ENCODE assay signal across 1 cellular context in the genomic region with DNA sequence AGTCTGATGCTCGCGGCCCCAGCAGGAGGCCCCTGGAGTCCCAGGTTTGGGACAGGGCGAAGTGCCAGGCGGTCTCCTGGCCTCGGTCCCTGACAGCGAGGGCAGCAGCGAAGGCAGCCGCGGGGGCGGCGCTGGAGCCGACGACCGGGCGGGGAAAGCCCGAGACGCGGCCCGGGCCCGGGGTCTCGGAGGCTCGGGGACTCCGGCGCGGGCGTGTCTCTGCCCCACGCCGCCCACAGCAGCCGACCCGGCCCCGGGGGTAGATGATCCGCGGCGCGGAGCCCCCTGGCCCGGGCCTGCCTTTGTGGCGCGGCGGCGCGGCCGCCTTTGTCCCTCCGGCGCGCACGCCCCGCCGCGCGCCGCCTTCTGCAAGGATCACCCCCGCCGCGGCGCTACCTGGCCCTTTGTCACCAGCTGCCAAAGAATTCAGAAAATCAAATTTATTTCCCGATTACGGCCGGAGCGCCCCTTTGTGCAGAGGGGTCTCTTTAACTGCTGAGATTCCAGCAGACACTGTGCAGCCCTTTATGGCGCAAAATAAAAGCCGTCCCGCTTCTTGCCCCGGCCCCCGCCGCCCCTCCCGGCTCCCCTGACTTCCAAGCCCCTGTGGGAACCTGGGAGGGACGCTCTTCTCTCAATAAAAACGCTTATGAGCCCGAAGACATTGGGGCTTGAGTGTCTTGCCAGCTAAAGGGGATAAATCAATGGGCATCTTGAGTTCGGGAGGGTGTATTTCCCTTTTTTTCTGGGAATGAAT.
TF ChIP-seq lines count a peak whose summit lies in the region.

No MANE protein-coding gene starts in this region.

TF ChIP-seq in SK-N-SH treated with all-trans-retinoic acid at 6 μM for 48 hours, 23 proteins besides CTCF, POLR2A, EP300 and RAD21 (continued from another document):
- TF ChIP-seq, protein P1, sequence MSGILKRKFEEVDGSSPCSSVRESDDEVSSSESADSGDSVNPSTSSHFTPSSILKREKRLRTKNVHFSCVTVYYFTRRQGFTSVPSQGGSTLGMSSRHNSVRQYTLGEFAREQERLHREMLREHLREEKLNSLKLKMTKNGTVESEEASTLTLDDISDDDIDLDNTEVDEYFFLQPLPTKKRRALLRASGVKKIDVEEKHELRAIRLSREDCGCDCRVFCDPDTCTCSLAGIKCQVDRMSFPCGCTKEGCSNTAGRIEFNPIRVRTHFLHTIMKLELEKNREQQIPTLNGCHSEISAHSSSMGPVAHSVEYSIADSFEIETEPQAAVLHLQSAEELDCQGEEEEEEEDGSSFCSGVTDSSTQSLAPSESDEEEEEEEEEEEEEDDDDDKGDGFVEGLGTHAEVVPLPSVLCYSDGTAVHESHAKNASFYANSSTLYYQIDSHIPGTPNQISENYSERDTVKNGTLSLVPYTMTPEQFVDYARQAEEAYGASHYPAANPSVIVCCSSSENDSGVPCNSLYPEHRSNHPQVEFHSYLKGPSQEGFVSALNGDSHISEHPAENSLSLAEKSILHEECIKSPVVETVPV (CRISPR knock-in tag; IDR thresholded peaks at IDR 0.05), result no peak
- TF ChIP-seq OSR1 (CRISPR knock-in tag; IDR thresholded peaks at IDR 0.05) (no peak), RARB (CRISPR knock-in tag; IDR thresholded peaks at IDR 0.05) (no peak), TCF4 (CRISPR knock-in tag; IDR thresholded peaks at IDR 0.05; ENCODE audit: borderline replicate concordance) (no peak), PPARA (CRISPR knock-in tag; IDR thresholded peaks at IDR 0.05; ENCODE audit: borderline replicate concordance) (no peak), ZFP3 (CRISPR knock-in tag; IDR thresholded peaks at IDR 0.05) (no peak), ISL1 (CRISPR knock-in tag; IDR thresholded peaks at IDR 0.05) (no peak), TOX (CRISPR knock-in tag; IDR thresholded peaks at IDR 0.05; ENCODE audit: borderline replicate concordance) (no peak), ZNF565 (CRISPR knock-in tag; conservative IDR thresholded peaks at IDR 0.05; ENCODE audit: low read depth) (no peak)
- TF ChIP-seq, protein P2, sequence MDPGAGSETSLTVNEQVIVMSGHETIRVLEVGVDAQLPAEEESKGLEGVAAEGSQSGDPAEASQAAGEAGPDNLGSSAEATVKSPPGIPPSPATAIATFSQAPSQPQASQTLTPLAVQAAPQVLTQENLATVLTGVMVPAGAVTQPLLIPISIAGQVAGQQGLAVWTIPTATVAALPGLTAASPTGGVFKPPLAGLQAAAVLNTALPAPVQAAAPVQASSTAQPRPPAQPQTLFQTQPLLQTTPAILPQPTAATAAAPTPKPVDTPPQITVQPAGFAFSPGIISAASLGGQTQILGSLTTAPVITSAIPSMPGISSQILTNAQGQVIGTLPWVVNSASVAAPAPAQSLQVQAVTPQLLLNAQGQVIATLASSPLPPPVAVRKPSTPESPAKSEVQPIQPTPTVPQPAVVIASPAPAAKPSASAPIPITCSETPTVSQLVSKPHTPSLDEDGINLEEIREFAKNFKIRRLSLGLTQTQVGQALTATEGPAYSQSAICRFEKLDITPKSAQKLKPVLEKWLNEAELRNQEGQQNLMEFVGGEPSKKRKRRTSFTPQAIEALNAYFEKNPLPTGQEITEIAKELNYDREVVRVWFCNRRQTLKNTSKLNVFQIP (CRISPR knock-in tag; IDR thresholded peaks at IDR 0.05; ENCODE audit: borderline replicate concordance, low read depth), result no peak
- TF ChIP-seq, protein P3, sequence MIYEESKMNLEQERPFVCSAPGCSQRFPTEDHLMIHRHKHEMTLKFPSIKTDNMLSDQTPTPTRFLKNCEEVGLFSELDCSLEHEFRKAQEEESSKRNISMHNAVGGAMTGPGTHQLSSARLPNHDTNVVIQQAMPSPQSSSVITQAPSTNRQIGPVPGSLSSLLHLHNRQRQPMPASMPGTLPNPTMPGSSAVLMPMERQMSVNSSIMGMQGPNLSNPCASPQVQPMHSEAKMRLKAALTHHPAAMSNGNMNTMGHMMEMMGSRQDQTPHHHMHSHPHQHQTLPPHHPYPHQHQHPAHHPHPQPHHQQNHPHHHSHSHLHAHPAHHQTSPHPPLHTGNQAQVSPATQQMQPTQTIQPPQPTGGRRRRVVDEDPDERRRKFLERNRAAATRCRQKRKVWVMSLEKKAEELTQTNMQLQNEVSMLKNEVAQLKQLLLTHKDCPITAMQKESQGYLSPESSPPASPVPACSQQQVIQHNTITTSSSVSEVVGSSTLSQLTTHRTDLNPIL (CRISPR knock-in tag; IDR thresholded peaks at IDR 0.05; ENCODE audit: low read depth), result no peak
- TF ChIP-seq, protein P4, sequence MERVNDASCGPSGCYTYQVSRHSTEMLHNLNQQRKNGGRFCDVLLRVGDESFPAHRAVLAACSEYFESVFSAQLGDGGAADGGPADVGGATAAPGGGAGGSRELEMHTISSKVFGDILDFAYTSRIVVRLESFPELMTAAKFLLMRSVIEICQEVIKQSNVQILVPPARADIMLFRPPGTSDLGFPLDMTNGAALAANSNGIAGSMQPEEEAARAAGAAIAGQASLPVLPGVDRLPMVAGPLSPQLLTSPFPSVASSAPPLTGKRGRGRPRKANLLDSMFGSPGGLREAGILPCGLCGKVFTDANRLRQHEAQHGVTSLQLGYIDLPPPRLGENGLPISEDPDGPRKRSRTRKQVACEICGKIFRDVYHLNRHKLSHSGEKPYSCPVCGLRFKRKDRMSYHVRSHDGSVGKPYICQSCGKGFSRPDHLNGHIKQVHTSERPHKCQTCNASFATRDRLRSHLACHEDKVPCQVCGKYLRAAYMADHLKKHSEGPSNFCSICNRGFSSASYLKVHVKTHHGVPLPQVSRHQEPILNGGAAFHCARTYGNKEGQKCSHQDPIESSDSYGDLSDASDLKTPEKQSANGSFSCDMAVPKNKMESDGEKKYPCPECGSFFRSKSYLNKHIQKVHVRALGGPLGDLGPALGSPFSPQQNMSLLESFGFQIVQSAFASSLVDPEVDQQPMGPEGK (CRISPR knock-in tag; IDR thresholded peaks at IDR 0.05; ENCODE audit: borderline replicate concordance), result no peak
